Comparison of ENCODE assay signal across 36 cellular contexts in genomic region chr10:78146200-78146599, GRCh38.
"Had no signal": no experiment of that assay in that cellular context is flagged by ENCODE, and none has a peak within 500 bp of the region (broad histone marks: within the 10 kb centered on the region; RNA-seq: fewer than 3 reads in every experiment).

No MANE protein-coding gene starts in this region.

- H3K4me3 ChIP-seq: MG63 had no signal

- DNase-seq: Kasumi-1, MG63, MM.1S, MV-4-11, NCI-H1048, NCI-H1092, NCI-H1092 treated with DMSO at 0.1 percent for 48 hours, NCI-H1105, NCI-H1105 treated with DMSO at 0.1 percent for 48 hours, NCI-H1417, NCI-H1417 treated with DMSO at 0.1 percent for 48 hours, NCI-H1436, NCI-H1436 treated with DMSO at 0.1 percent for 48 hours, NCI-H146, NCI-H1694, NCI-H1694 treated with DMSO at 0.1 percent for 48 hours, NCI-H187, NCI-H187 treated with DMSO at 0.1 percent for 48 hours, NCI-H1930, NCI-H2029, NCI-H2029 treated with DMSO at 0.1 percent for 48 hours, NCI-H2081, NCI-H2081 treated with DMSO at 0.1 percent for 48 hours, NCI-H2107, NCI-H2171, NCI-H2171 treated with DMSO at 0.1 percent for 48 hours, NCI-H2227 treated with DMSO at 0.1 percent for 48 hours, NCI-H226, NCI-H345, NCI-H446, NCI-H446 treated with DMSO at 0.1 percent for 48 hours, NCI-H510A, NCI-H510A treated with DMSO at 0.1 percent for 48 hours, NCI-H524, NCI-H524 treated with DMSO at 0.1 percent for 48 hours, NCI-H526 had no signal

- H3K9me3 ChIP-seq: MG63 had no signal

- H3K27me3 ChIP-seq: MG63 had no signal

- H3K36me3 ChIP-seq: MG63 had no signal
